ENCODE assay signal across 18 cellular contexts in genomic region chr5:150313501-150313900, GRCh38. TPM values are rescaled to one million over a fixed set of nuclear protein-coding genes. Genes with fewer than 3 reads are reported as not detected.
"Had no signal": no experiment of that assay in that cellular context is flagged by ENCODE, and none has a peak within 500 bp of the region (broad histone marks: within the 10 kb centered on the region; RNA-seq: fewer than 3 reads in every experiment).

No MANE protein-coding gene starts in this region.

- H3K27me3 ChIP-seq: gastrocnemius medialis, sigmoid colon, upper lobe of left lung had no signal

- H3K9me3 Mint-ChIP-seq: activated naive CD4-positive, alpha-beta T cell treated with anti-CD3 and anti-CD28 coated beads, Interleukin-2, amount 50 U/mL, for 24 hours; activated T-cell treated with anti-CD3 and anti-CD28 coated beads, Interleukin-2, amount 50 U/mL, for 72 hours; naive thymus-derived CD8-positive, alpha-beta T cell had no signal

- ATAC-seq: activated T-cell treated with anti-CD3 and anti-CD28 coated beads, Interleukin-2, amount 50 U/mL, for 72 hours; left ventricle myocardium superior; naive thymus-derived CD8-positive, alpha-beta T cell; stimulated activated naive B cell treated with anti-CD40 and anti-IgM and Interleukin-4, amounts not matched to agents 10 μg/mL and 1 μg/mL and 100 μg/mL, for 72 hours had no signal

- H3K27ac ChIP-seq: gastrocnemius medialis, sigmoid colon, thoracic aorta, upper lobe of left lung, WERI-Rb-1 had no signal

- H3K4me3 Mint-ChIP-seq: activated naive CD4-positive, alpha-beta T cell treated with anti-CD3 and anti-CD28 coated beads, Interleukin-2, amount 50 U/mL, for 24 hours; activated T-cell treated with anti-CD3 and anti-CD28 coated beads, Interleukin-2, amount 50 U/mL, for 72 hours; naive thymus-derived CD8-positive, alpha-beta T cell; stimulated activated naive B cell treated with anti-CD40 and anti-IgM and Interleukin-4, amounts not matched to agents 10 μg/mL and 1 μg/mL and 100 μg/mL, for 72 hours had no signal

- H3K4me1 ChIP-seq: upper lobe of left lung had no signal

- H3K36me3 Mint-ChIP-seq: activated naive CD4-positive, alpha-beta T cell treated with anti-CD3 and anti-CD28 coated beads, Interleukin-2, amount 50 U/mL, for 24 hours; naive thymus-derived CD8-positive, alpha-beta T cell; stimulated activated naive B cell treated with anti-CD40 and anti-IgM and Interleukin-4, amounts not matched to agents 10 μg/mL and 1 μg/mL and 100 μg/mL, for 72 hours had no signal

- H3K4me1 Mint-ChIP-seq: activated naive CD4-positive, alpha-beta T cell treated with anti-CD3 and anti-CD28 coated beads, Interleukin-2, amount 50 U/mL, for 24 hours; naive thymus-derived CD8-positive, alpha-beta T cell; stimulated activated naive B cell treated with anti-CD40 and anti-IgM and Interleukin-4, amounts not matched to agents 10 μg/mL and 1 μg/mL and 100 μg/mL, for 72 hours had no signal

- DNase-seq: activated CD4-positive, alpha-beta T cell treated with anti-CD3 and anti-CD28 coated beads for 1 hour; activated gamma-delta T cell; activated T-cell treated with anti-CD3 and anti-CD28 coated beads, Interleukin-2, amount 50 U/mL, for 72 hours; cerebellar nuclear complex; cortex of kidney; gastrocnemius medialis; head of caudate nucleus; kidney; left ventricle myocardium superior; naive thymus-derived CD8-positive, alpha-beta T cell; nucleus accumbens; sigmoid colon; stimulated activated naive B cell treated with anti-CD40 and anti-IgM and Interleukin-4, amounts not matched to agents 10 μg/mL and 1 μg/mL and 100 μg/mL, for 72 hours; T1000; upper lobe of left lung; WERI-Rb-1 had no signal

- H3K36me3 ChIP-seq: gastrocnemius medialis, sigmoid colon, thoracic aorta, upper lobe of left lung, WERI-Rb-1 had no signal

- H3K27me3 Mint-ChIP-seq: activated naive CD4-positive, alpha-beta T cell treated with anti-CD3 and anti-CD28 coated beads, Interleukin-2, amount 50 U/mL, for 24 hours had no signal

- H3K4me3 ChIP-seq: gastrocnemius medialis, sigmoid colon, thoracic aorta, upper lobe of left lung had no signal

- H3K27ac Mint-ChIP-seq: activated naive CD4-positive, alpha-beta T cell treated with anti-CD3 and anti-CD28 coated beads, Interleukin-2, amount 50 U/mL, for 24 hours; activated T-cell treated with anti-CD3 and anti-CD28 coated beads, Interleukin-2, amount 50 U/mL, for 72 hours; naive thymus-derived CD8-positive, alpha-beta T cell; stimulated activated naive B cell treated with anti-CD40 and anti-IgM and Interleukin-4, amounts not matched to agents 10 μg/mL and 1 μg/mL and 100 μg/mL, for 72 hours had no signal

RNA-seq across cellular contexts. Expression of gene ARSI, which starts 10.8 kb away (rescaled TPM):
- polyA plus RNA-seq: naive thymus-derived CD8-positive, alpha-beta T cell had no signal

RNA-seq across cellular contexts. Expression of gene CAMK2A, which starts 23.9 kb away (rescaled TPM):
- polyA plus RNA-seq: naive thymus-derived CD8-positive, alpha-beta T cell had no signal
